8 cellular contexts compared by ENCODE assay signal in the genomic region with DNA sequence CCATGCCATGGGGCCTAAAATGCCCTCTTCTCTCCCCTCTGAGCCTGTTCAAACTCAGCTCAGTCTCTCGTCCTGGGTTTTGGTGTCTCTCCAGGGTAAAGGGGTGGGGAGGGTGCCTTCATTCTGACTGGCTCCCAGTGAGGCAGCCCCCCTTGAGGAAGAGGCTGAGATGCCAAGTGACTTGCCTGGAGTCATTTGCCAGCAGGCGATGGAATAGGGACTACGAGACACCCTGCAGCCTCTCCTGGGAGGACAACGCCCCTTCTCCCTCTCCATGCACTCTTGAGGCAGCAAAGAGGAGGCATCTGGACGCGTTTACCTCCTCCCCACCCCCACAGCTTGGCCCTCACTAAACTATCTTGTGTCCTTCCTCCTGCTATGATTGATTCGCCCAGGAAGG. TPM values are rescaled to one million over a fixed set of nuclear protein-coding genes. Genes with fewer than 3 reads are reported as not detected.
DNase-seq lines count a peak whose midpoint lies in the region; ATAC-seq and TF ChIP-seq lines count a peak whose summit lies in the region.

No MANE protein-coding gene starts in this region.

- ATAC-seq in GM19395 (IDR thresholded peaks at IDR 0.05; ENCODE audit: unreplicated experiment) = no peak

- no peaks in the 10 kb centered on the region for H3K36me3 ChIP-seq in left ventricle myocardium inferior
- no peaks in the 10 kb centered on the region for H3K36me3 ChIP-seq in smooth muscle cell (ENCODE audit: low read depth)

- peak overlapping the region; percentile 86 for H3K27ac ChIP-seq in left ventricle myocardium inferior (replicated peaks)
- no peak overlapping the region for H3K27ac ChIP-seq in smooth muscle cell (ENCODE audit: low read depth)

- no peak overlapping the region for H2AFZ ChIP-seq in smooth muscle cell (ENCODE audit: low read depth)

- H3K4me2 ChIP-seq in smooth muscle cell = peak overlapping the region; percentile 88

- peak overlapping the region; percentile 94 for H3K4me3 ChIP-seq in left ventricle myocardium inferior
- H3K4me3 ChIP-seq in smooth muscle cell = peak overlapping the region; percentile 91

- H3K9me3 ChIP-seq in left ventricle myocardium inferior (replicated peaks) = no peaks in the 10 kb centered on the region
- H3K9me3 ChIP-seq in smooth muscle cell (replicated peaks; ENCODE audit: low read depth) = no peaks in the 10 kb centered on the region

- 47% methylated on average over 7 of the region's 7 CpGs for WGBS in smooth muscle cell (ENCODE audit: low lambda C conversion rate)

- peaks cover 42% of the 10 kb centered on the region for H3F3A ChIP-seq in smooth muscle cell (ENCODE audit: low read depth)

- H3K27me3 ChIP-seq in left ventricle myocardium inferior (ENCODE audit: low read depth) = no peaks in the 10 kb centered on the region
- no peaks in the 10 kb centered on the region for H3K27me3 ChIP-seq in smooth muscle cell (ENCODE audit: low read depth)

- H4K20me1 ChIP-seq in smooth muscle cell (ENCODE audit: low read depth) = peaks cover 21% of the 10 kb centered on the region

- DNase-seq in NCI-H1436 (lab: John Stamatoyannopoulos, UW) (peak; percentile 7), NCI-H1436 treated with DMSO at 0.1 percent for 48 hours (lab: John Stamatoyannopoulos, UW) (no peak), NCI-H345 treated with DMSO at 0.1 percent for 48 hours (lab: John Stamatoyannopoulos, UW; ENCODE audit: unreplicated experiment) (peak; percentile 29), left ventricle myocardium inferior (no peak), smooth muscle cell (lab: John Stamatoyannopoulos, UW; ENCODE audit: unreplicated experiment) (no peak), T1000 (lab: John Stamatoyannopoulos, UW) (no peak), NCI-H2196 treated with DMSO at 0.1 percent for 48 hours (lab: John Stamatoyannopoulos, UW; ENCODE audit: unreplicated experiment) (no peak)

- no peak for TF ChIP-seq CTCF in left ventricle myocardium inferior (IDR thresholded peaks at IDR 0.05; ENCODE audit: borderline replicate concordance)
- TF ChIP-seq CTCF in smooth muscle cell (IDR thresholded peaks at IDR 0.05; ENCODE audit: borderline replicate concordance, insufficient read depth, poor library complexity, severe bottlenecking) = no peak

- intact Hi-C loops in left ventricle myocardium inferior (cut with micrococcal nuclease) = no loop called here

- peaks cover 25% of the 10 kb centered on the region for H3K79me2 ChIP-seq in smooth muscle cell (ENCODE audit: low read depth)

- H3K9ac ChIP-seq in smooth muscle cell (ENCODE audit: low read depth) = no peak overlapping the region

- H3K4me1 ChIP-seq in left ventricle myocardium inferior = peaks cover 77% of the 10 kb centered on the region
- H3K4me1 ChIP-seq in smooth muscle cell (ENCODE audit: low read depth) = peaks cover 28% of the 10 kb centered on the region

RNA-seq across cellular contexts. Expression of a gene that starts 0.8 kb away (rescaled TPM):
- total RNA-seq in left ventricle myocardium inferior (6.9 TPM), smooth muscle cell (56.6 and 60.3 TPM in 2 replicates)
- 13.8 and 15.3 TPM in 2 replicates for polyA plus RNA-seq in smooth muscle cell

Comparison
In these comparisons a context has a peak if more than half of its experiments do, and no peak if none do; other contexts are left out.
1. DNase-seq: peak in NCI-H1436 (single experiment) and NCI-H345 treated with DMSO at 0.1 percent for 48 hours (single experiment); none in NCI-H1436 treated with DMSO at 0.1 percent for 48 hours (single experiment), left ventricle myocardium inferior (single experiment), smooth muscle cell (single experiment), T1000 (single experiment) and NCI-H2196 treated with DMSO at 0.1 percent for 48 hours (single experiment).